In the genomic region with DNA sequence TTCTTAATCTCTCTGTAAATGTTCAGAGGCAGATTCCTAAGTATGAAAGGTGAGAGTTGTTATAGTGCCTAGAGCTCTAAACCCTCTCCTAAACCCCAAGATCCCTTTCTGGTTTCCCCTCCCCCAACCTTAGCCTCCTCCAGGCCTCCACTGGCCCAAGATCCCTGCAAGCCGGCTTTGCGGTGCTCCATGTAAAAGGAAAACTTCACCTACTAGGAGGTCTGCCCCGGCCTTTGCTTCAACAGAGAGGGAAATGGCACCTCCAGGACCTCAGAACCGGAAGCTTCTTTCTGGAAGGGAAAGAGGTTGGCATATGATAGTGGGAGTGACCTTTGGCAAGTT, we compare ENCODE assay signal across 8 cellular contexts. TPM values are rescaled to one million over a fixed set of nuclear protein-coding genes. Genes with fewer than 3 reads are reported as not detected.
A peak's percentile ranks its signal among the peaks of the same experiment; 100 is the strongest.
DNase-seq lines count a peak whose midpoint lies in the region; ATAC-seq, FAIRE-seq and TF ChIP-seq lines count a peak whose summit lies in the region.

No MANE protein-coding gene starts in this region.

- H3K36me3 ChIP-seq in fibroblast of lung (ENCODE audit: control insufficient read depth, insufficient read depth, low read length), result peaks cover 10% of the 10 kb centered on the region

- H3K27ac ChIP-seq in VCaP (peak overlapping the region; percentile 81), fibroblast of lung (ENCODE audit: insufficient read depth, low read length) (peak overlapping the region; percentile 94)

- DNase-seq in GM18507 (ENCODE audit: extremely low spot score, insufficient read length, low read depth) (no peak), fibroblast of lung (ENCODE audit: low read depth in 2 of 2) (peak in 1 of 2 donors; percentile 12), skeletal muscle cell (ENCODE audit: low read depth) (no peak)
- no peak for DNase-seq in activated CD4-positive, CD25-positive, alpha-beta regulatory T cell (lab: John Stamatoyannopoulos, UW)
- DNase-seq in stimulated activated CD4-positive, alpha-beta T cell treated with anti-CD3 and anti-CD28 coated beads, Interleukin-15, amount 100 ng/mL, for 24 hours, result no peak

- peaks cover 2% of the 10 kb centered on the region for H4K20me1 ChIP-seq in fibroblast of lung (ENCODE audit: control insufficient read depth, extremely low read depth, insufficient read depth, low read length)

- H2AFZ ChIP-seq in fibroblast of lung (ENCODE audit: low read length), result no peak overlapping the region

- peak; percentile 31 for FAIRE-seq in GM18507 (lab: Jason Lieb, UNC)

- H3K4me3 ChIP-seq in fibroblast of lung (replicated peaks in 1 of 4; ENCODE audit: control extremely low read depth in 1 of 4, insufficient read depth in 1 of 4, low read depth in 3 of 4, low read length in 4 of 4) (peak overlapping the region; percentile 74 to 92 (median 82)), skeletal muscle cell (ENCODE audit: low read depth, low read length) (peak overlapping the region; percentile 81)

- TF ChIP-seq CTCF in VCaP (conservative IDR thresholded peaks at IDR 0.05), result no peak
- TF ChIP-seq CTCF in fibroblast of lung (conservative IDR thresholded peaks at IDR 0.05 in 1 of 2, IDR thresholded peaks at IDR 0.05 in 1 of 2; ENCODE audit: low read depth in 1 of 2, low read length in 2 of 2), result no peak

- H3K27me3 ChIP-seq in fibroblast of lung (ENCODE audit: control insufficient read depth, insufficient read depth, low read length), result peaks cover 9% of the 10 kb centered on the region

- peaks cover 64% of the 10 kb centered on the region for H3K79me2 ChIP-seq in fibroblast of lung (ENCODE audit: control insufficient read depth, insufficient read depth, low read length)

- no peaks in the 10 kb centered on the region for H3K9me3 ChIP-seq in fibroblast of lung (ENCODE audit: control insufficient read depth, insufficient read depth, low read depth, low read length)

- H3K9ac ChIP-seq in fibroblast of lung (ENCODE audit: insufficient read depth, low read length), result peak overlapping the region; percentile 96

- ATAC-seq in HG03342 (IDR thresholded peaks at IDR 0.05; ENCODE audit: unreplicated experiment) (no peak), HG02970 (IDR thresholded peaks at IDR 0.05; ENCODE audit: low FRiP score, unreplicated experiment) (no peak)

- peaks cover 18% of the 10 kb centered on the region for H3K4me1 ChIP-seq in fibroblast of lung (ENCODE audit: control insufficient read depth, extremely low read depth, insufficient read depth, low read length)

- H3K4me2 ChIP-seq in fibroblast of lung (ENCODE audit: extremely low read depth, insufficient read depth, low read length), result peak overlapping the region; percentile 81

RNA-seq across cellular contexts. Expression of a gene that starts 2.3 kb away (rescaled TPM):
- total RNA-seq in fibroblast of lung, result 143 and 233 TPM in 2 replicates
- 169 and 191 TPM in 2 replicates for polyA plus RNA-seq in fibroblast of lung
- 307 and 325 TPM in 2 replicates for polyA plus RNA-seq in fibroblast of lung (2012)
- polyA minus RNA-seq in fibroblast of lung (ENCODE audit: low replicate concordance), result 161 and 174 TPM in 2 replicates

RNA-seq across cellular contexts. Expression of a gene that starts 20.0 kb away (rescaled TPM):
- not detected in 2 replicates for total RNA-seq in fibroblast of lung
- not detected in 2 replicates for polyA plus RNA-seq in fibroblast of lung
- not detected in 2 replicates for polyA plus RNA-seq in fibroblast of lung (2012)
- not detected in 2 replicates for polyA minus RNA-seq in fibroblast of lung (ENCODE audit: low replicate concordance)
